19 cellular contexts compared by ENCODE assay signal in genomic region chr3:155024006-155024638, GRCh38. TPM values are rescaled to one million over a fixed set of nuclear protein-coding genes. Genes with fewer than 3 reads are reported as not detected.
DNase-seq lines count a peak whose midpoint lies in the region; ATAC-seq and TF ChIP-seq lines count a peak whose summit lies in the region.
"Had no signal": no experiment of that assay in that cellular context is flagged by ENCODE, and none has a peak within 500 bp of the region (broad histone marks: within the 10 kb centered on the region; RNA-seq: fewer than 3 reads in every experiment).

No MANE protein-coding gene starts in this region.

- H3K9me3 ChIP-seq in MM.1S (replicated peaks; ENCODE audit: insufficient read depth, low read length) (no peaks in the 10 kb centered on the region), WERI-Rb-1 (ENCODE audit: severe bottlenecking) (no peaks in the 10 kb centered on the region)
- H3K9me3 ChIP-seq: adrenal gland, colonic mucosa, sigmoid colon had no signal

- no peak overlapping the region for H3K9ac ChIP-seq in MM.1S (ENCODE audit: low read length)

- no peaks in the 10 kb centered on the region for H4K20me1 ChIP-seq in MM.1S (ENCODE audit: insufficient read depth, low read length)

- no peaks in the 10 kb centered on the region for H3K36me3 ChIP-seq in MM.1S (replicated peaks; ENCODE audit: insufficient read depth, low read length)
- H3K36me3 ChIP-seq in WERI-Rb-1: no peaks in the 10 kb centered on the region
- H3K36me3 ChIP-seq: adrenal gland, colonic mucosa, left ventricle myocardium inferior, sigmoid colon had no signal

- no peak overlapping the region for H3K4me2 ChIP-seq in MM.1S (ENCODE audit: low read depth, low read length)

- H3K27ac ChIP-seq in MM.1S (ENCODE audit: low read length) (no peak overlapping the region), WERI-Rb-1 (no peak overlapping the region), coronary artery (no peak overlapping the region)
- H3K27ac ChIP-seq: adrenal gland, colonic mucosa, epithelial cell of prostate, left ventricle myocardium inferior, sigmoid colon had no signal

- H3K27me3 ChIP-seq in MM.1S (replicated peaks; ENCODE audit: insufficient read depth, low read length) (no peaks in the 10 kb centered on the region), WERI-Rb-1 (ENCODE audit: insufficient read depth, low read depth, severe bottlenecking) (no peaks in the 10 kb centered on the region)
- H3K27me3 ChIP-seq: adrenal gland, colonic mucosa, sigmoid colon had no signal

- no peaks in the 10 kb centered on the region for H3K79me2 ChIP-seq in MM.1S (ENCODE audit: low read length)

- no peaks in the 10 kb centered on the region for H3K4me1 ChIP-seq in MM.1S (ENCODE audit: low read length)
- H3K4me1 ChIP-seq: adrenal gland, colonic mucosa, left ventricle myocardium inferior had no signal

- no peak for ATAC-seq in GM21786 (IDR thresholded peaks at IDR 0.05; ENCODE audit: unreplicated experiment)
- ATAC-seq: Panc1 had no signal

- no peaks in the 10 kb centered on the region for H3K9me2 ChIP-seq in MM.1S (replicated peaks; ENCODE audit: insufficient read depth, low read length)

- no peaks in the 10 kb centered on the region for H3F3A ChIP-seq in MM.1S (ENCODE audit: insufficient read depth, low read length)

- H2AFZ ChIP-seq in MM.1S (ENCODE audit: low read length): no peak overlapping the region

- no peak overlapping the region for H3K4me3 ChIP-seq in MM.1S (ENCODE audit: low read length)
- H3K4me3 ChIP-seq in WERI-Rb-1 (ENCODE audit: low read depth, low read length): no peak overlapping the region
- no peak overlapping the region for H3K4me3 ChIP-seq in coronary artery
- H3K4me3 ChIP-seq: adrenal gland, colonic mucosa, left ventricle myocardium inferior, sigmoid colon had no signal

- DNase-seq in Ammon's horn (ENCODE audit: low spot score) (peak; percentile 6), MM.1S (peak; percentile 5), cerebellar cortex (ENCODE audit: low spot score) (peak; percentile 76), lung microvascular endothelial cell (ENCODE audit: low read depth in 2 of 2) (peak; percentile 0 to 71), WERI-Rb-1 (no peak), coronary artery (ENCODE audit: low spot score) (no peak), RPMI8226 (no peak)
- DNase-seq: activated CD4-positive, alpha-beta T cell treated with anti-CD3 and anti-CD28 coated beads for 48 hours; adrenal gland; CD4-positive, alpha-beta memory T cell; colonic mucosa; HCEC 1CT; left ventricle myocardium inferior; NCI-H1417 treated with DMSO at 0.1 percent for 48 hours; NCI-H774; sigmoid colon had no signal

- TF ChIP-seq CTCF in MM.1S (IDR thresholded peaks at IDR 0.05; ENCODE audit: low read length): no peak
- TF ChIP-seq CTCF in WERI-Rb-1 (IDR thresholded peaks at IDR 0.05; ENCODE audit: low read depth, low read length): no peak
- TF ChIP-seq CTCF in coronary artery (IDR thresholded peaks at IDR 0.05): no peak

RNA-seq across cellular contexts. Expression of gene MME, which starts 56.0 kb away (rescaled TPM):
- 0.20 and 4.4 TPM in 2 replicates for total RNA-seq in lung microvascular endothelial cell

Comparison
In these comparisons a context has a peak if more than half of its experiments do, and no peak if none do; other contexts are left out.
1. DNase-seq: peak in Ammon's horn (single experiment), MM.1S (single experiment), cerebellar cortex (single experiment) and lung microvascular endothelial cell (2 of 2); none in WERI-Rb-1 (single experiment), coronary artery (single experiment) and RPMI8226 (single experiment).